15 cellular contexts compared by ENCODE assay signal in genomic region chr17:80888276-80889160, GRCh38.
DNase-seq lines count a peak whose midpoint lies in the region; ATAC-seq and TF ChIP-seq lines count a peak whose summit lies in the region.
"Had no signal": no experiment of that assay in that cellular context is flagged by ENCODE, and none has a peak within 500 bp of the region (broad histone marks: within the 10 kb centered on the region; RNA-seq: fewer than 3 reads in every experiment).

No MANE protein-coding gene starts in this region.

- no peak for TF ChIP-seq POLR2A in spleen (IDR thresholded peaks at IDR 0.05)

- H3K27ac Mint-ChIP-seq in dendritic cell treated with granulocyte-macrophage colony-stimulating factor and Interleukin-4, amounts not matched to agents 40 ng/mL and 50 ng/mL, for 4 days: peak overlapping the region; percentile 54

- H3K4me1 ChIP-seq in spleen: peaks cover 0 to 32% (median 13%) of the 10 kb centered on the region in 6 donors

- H3K36me3 ChIP-seq in spleen: peaks cover 0 to 94% (median 42%) of the 10 kb centered on the region in 6 donors

- intact Hi-C loops in Right ventricle myocardium superior (cut with DNase I): no loop called here
- intact Hi-C loops in left cardiac atrium (cut with DNase I): no loop called here
- intact Hi-C loops in dendritic cell treated with granulocyte-macrophage colony-stimulating factor and Interleukin-4, amounts not matched to agents 40 ng/mL and 50 ng/mL, for 4 days (cut with micrococcal nuclease): no loop called here
- intact Hi-C loops in spleen (cut with DNase I; ENCODE audit: low total_unique reads): no loop called here

- no peak for ATAC-seq in Right ventricle myocardium superior (ENCODE audit: poor library complexity)
- no peak for ATAC-seq in left cardiac atrium
- ATAC-seq in HG03432 (IDR thresholded peaks at IDR 0.05; ENCODE audit: unreplicated experiment): no peak
- ATAC-seq in HG02938 (IDR thresholded peaks at IDR 0.05; ENCODE audit: unreplicated experiment): no peak

- H3K4me3 Mint-ChIP-seq in dendritic cell treated with granulocyte-macrophage colony-stimulating factor and Interleukin-4, amounts not matched to agents 40 ng/mL and 50 ng/mL, for 4 days: no peak overlapping the region

- H3K4me1 Mint-ChIP-seq in dendritic cell treated with granulocyte-macrophage colony-stimulating factor and Interleukin-4, amounts not matched to agents 40 ng/mL and 50 ng/mL, for 4 days (ENCODE audit: low read depth): peaks cover 74% of the 10 kb centered on the region

- H3K4me3 ChIP-seq in spleen: no peak overlapping the region

- H3K9me3 ChIP-seq in spleen: no peaks in the 10 kb centered on the region

- no peaks in the 10 kb centered on the region for H3K9me3 Mint-ChIP-seq in dendritic cell treated with granulocyte-macrophage colony-stimulating factor and Interleukin-4, amounts not matched to agents 40 ng/mL and 50 ng/mL, for 4 days

- H3K27me3 Mint-ChIP-seq in dendritic cell treated with granulocyte-macrophage colony-stimulating factor and Interleukin-4, amounts not matched to agents 40 ng/mL and 50 ng/mL, for 4 days: peaks cover 9% of the 10 kb centered on the region

- H3K36me3 Mint-ChIP-seq in dendritic cell treated with granulocyte-macrophage colony-stimulating factor and Interleukin-4, amounts not matched to agents 40 ng/mL and 50 ng/mL, for 4 days (ENCODE audit: low read depth): peaks cover 84% of the 10 kb centered on the region

- POLR2A ChIA-PET in RWPE1 (lab: Yijun Ruan, JAX; ENCODE audit: low non-redundant PET): no interaction called here

- TF ChIP-seq CTCF in RWPE1 (conservative IDR thresholded peaks at IDR 0.05; ENCODE audit: low read depth) (no peak), spleen (IDR thresholded peaks at IDR 0.05 in 8 of 11, conservative IDR thresholded peaks at IDR 0.05 in 3 of 11) (no peak)

- H3K27me3 ChIP-seq in spleen (replicated peaks in 1 of 7): no peaks in the 10 kb centered on the region

- DNase-seq in Right ventricle myocardium superior (peak; percentile 34), left cardiac atrium (no peak), RWPE1 (ENCODE audit: low spot score) (no peak), spleen (peak; percentile 58), NOMO-1 treated with DMSO at 0.1 percent for 48 hours (lab: John Stamatoyannopoulos, UW; ENCODE audit: unreplicated experiment) (no peak)
- DNase-seq: activated CD4-positive, CD25-positive, alpha-beta regulatory T cell treated with anti-CD3 and anti-CD28 coated beads, Interleukin-2, amount 50 U/mL, for 72 hours; activated gamma-delta T cell treated with Interleukin-2 at 50 U/mL for 16 hours; AML-193; mesenchymal stem cell; NCI-H2081 treated with DMSO at 0.1 percent for 48 hours; NCI-H774; stimulated activated naive CD4-positive, alpha-beta T cell treated with Interleukin-2 at 50 U/mL for 16 hours had no signal

- WGBS in spleen, 5 donors: 88 to 97% (median 95%) methylated on average over 16 to 24 of the region's 24 CpGs

- CTCF ChIA-PET in RWPE1 (lab: Yijun Ruan, JAX): interaction anchor here (0.7 to 0.9 kb wide), 2 partner anchors 11 to 334 kb away, joined by 3 read pairs; partner anchors contain the start of gene CEP131

- peak overlapping the region; percentile 100 for H3K27ac ChIP-seq in RWPE1
- H3K27ac ChIP-seq in spleen: no peak overlapping the region

Comparison
In these comparisons a context has a peak if more than half of its experiments do, and no peak if none do; other contexts are left out.
1. DNase-seq: peak in Right ventricle myocardium superior (single experiment) and spleen (single experiment); none in left cardiac atrium (single experiment), RWPE1 (single experiment) and NOMO-1 treated with DMSO at 0.1 percent for 48 hours (single experiment).